In the genomic region with DNA sequence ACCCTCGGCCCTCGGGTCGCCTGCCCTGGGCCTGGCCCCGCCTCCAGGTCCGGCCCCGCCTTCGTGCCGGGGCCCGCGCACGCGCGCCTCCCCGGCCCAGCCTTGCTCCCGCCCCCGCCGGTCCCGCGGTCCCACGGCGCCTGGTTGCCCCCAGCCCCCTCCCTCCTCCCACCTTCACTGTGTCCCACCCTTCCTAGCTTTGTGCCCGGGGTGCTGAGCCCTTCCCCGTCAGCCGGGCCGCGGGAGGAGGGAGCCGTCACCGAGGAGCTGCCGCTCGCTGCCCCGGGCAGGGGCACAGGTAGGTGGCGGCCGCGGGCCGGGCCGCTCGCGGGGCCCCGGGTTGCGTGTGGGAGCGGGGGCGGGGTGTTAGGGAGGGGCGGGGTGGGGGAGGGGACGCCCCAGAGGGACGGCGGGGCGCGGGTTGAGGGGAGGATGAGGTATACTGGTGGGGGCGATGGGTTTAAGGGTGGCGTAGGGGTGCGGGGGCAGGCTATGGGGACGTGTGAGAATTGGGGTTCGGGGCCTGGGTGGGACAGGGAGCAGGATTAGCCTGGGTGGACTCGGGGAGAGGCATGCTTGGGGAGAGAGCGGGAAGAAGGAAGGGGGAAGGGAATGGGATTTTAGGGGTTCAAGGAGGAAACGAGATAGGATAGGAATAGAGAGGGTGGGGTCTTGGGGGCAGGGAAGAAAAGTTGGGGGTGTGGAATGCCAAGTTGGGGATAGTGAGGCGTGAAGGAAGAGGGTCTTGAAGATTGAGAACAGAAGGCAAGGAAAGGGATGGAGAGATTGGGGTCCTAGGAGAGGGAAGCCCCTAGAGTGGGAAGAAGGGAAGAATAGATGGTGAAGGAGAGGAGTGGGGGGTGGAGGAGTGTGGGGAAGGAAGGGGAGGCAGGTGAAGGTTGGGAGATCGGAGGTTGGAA, we compare ENCODE assay signal across 8 cellular contexts. TPM values are rescaled to one million over a fixed set of nuclear protein-coding genes. Genes with fewer than 3 reads are reported as not detected.
A peak's percentile ranks its signal among the peaks of the same experiment; 100 is the strongest.
DNase-seq lines count a peak whose midpoint lies in the region; ATAC-seq and TF ChIP-seq lines count a peak whose summit lies in the region.

A gene with protein sequence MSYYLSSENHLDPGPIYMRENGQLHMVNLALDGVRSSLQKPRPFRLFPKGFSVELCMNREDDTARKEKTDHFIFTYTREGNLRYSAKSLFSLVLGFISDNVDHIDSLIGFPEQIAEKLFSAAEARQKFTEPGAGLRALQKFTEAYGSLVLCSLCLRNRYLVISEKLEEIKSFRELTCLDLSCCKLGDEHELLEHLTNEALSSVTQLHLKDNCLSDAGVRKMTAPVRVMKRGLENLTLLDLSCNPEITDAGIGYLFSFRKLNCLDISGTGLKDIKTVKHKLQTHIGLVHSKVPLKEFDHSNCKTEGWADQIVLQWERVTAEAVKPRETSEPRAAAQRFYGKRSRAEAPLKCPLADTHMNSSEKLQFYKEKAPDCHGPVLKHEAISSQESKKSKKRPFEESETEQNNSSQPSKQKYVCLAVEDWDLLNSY (plus strand): TSS at position 99 of the 920 bp plus-strand sequence. CDS start 5,650 bp downstream, outside the sequence.

- in situ Hi-C loops in Caki2 (cut with HindIII; ENCODE audit: low pct_unique_long_range_greater_than_20kb, low sequenced_read_pairs), result no loop called here

- peaks cover 14% of the 10 kb centered on the region for H3K4me1 ChIP-seq in endocrine pancreas (ENCODE audit: control insufficient read depth, insufficient read depth, low read length)
- peaks cover 7% of the 10 kb centered on the region for H3K4me1 ChIP-seq in mucosa of stomach (ENCODE audit: control insufficient read depth, insufficient read depth, low read length)

- peak within 1 kb of the TSS; percentile 76 for H3K9ac ChIP-seq in endocrine pancreas (ENCODE audit: control insufficient read depth, insufficient read depth, low read length)
- peak within 1 kb of the TSS; percentile 70 for H3K9ac ChIP-seq in mucosa of stomach (ENCODE audit: low read length)

- H3K9me3 ChIP-seq in endocrine pancreas (ENCODE audit: control insufficient read depth, low read length) (no peaks in the 10 kb centered on the region), mucosa of stomach (ENCODE audit: control insufficient read depth, low read length) (no peaks in the 10 kb centered on the region)

- 0 out of 2 replicates have a peak, but pooled peaks have one; percentile 45 for TF ChIP-seq POLR2A in Raji (IDR thresholded peaks at IDR 0.05; ENCODE audit: insufficient read depth, low read depth, low read length)

- H3K27me3 ChIP-seq in endocrine pancreas (ENCODE audit: control insufficient read depth, insufficient read depth, low read length) (no peaks in the 10 kb centered on the region), mucosa of stomach (ENCODE audit: control insufficient read depth, insufficient read depth, low read length) (no peaks in the 10 kb centered on the region)

- no peak for DNase-seq in Caki2 (ENCODE audit: low read depth)
- DNase-seq in NCI-H82 treated with DMSO at 0.1 percent for 48 hours (lab: John Stamatoyannopoulos, UW; ENCODE audit: unreplicated experiment), result no peak
- no peak for DNase-seq in NCI-H2171 (lab: John Stamatoyannopoulos, UW)

- peak; percentile 74 for ATAC-seq in GM18907 (IDR thresholded peaks at IDR 0.05; ENCODE audit: unreplicated experiment)
- peak; percentile 60 for ATAC-seq in HG03066 (IDR thresholded peaks at IDR 0.05; ENCODE audit: low read depth, unreplicated experiment)

- H3K4me3 ChIP-seq in endocrine pancreas (ENCODE audit: control insufficient read depth, insufficient read depth, low read length) (peak within 1 kb of the TSS; percentile 78), mucosa of stomach (ENCODE audit: low read length) (peak within 1 kb of the TSS; percentile 72)

- H3K36me3 ChIP-seq in endocrine pancreas (ENCODE audit: control insufficient read depth, insufficient read depth, low read length), result no peaks in the 10 kb centered on the region
- H3K36me3 ChIP-seq in mucosa of stomach (ENCODE audit: control insufficient read depth, insufficient read depth, low read length), result no peaks in the 10 kb centered on the region

RNA-seq across cellular contexts. Expression of the gene that starts here (rescaled TPM):
- total RNA-seq in Caki2 (2014; rRNA removed; shearing (Covaris generic); ENCODE audit: low replicate concordance), result 51.2 and 56.4 TPM in 2 replicates
